ENCODE assay signal across 31 cellular contexts in the genomic region with DNA sequence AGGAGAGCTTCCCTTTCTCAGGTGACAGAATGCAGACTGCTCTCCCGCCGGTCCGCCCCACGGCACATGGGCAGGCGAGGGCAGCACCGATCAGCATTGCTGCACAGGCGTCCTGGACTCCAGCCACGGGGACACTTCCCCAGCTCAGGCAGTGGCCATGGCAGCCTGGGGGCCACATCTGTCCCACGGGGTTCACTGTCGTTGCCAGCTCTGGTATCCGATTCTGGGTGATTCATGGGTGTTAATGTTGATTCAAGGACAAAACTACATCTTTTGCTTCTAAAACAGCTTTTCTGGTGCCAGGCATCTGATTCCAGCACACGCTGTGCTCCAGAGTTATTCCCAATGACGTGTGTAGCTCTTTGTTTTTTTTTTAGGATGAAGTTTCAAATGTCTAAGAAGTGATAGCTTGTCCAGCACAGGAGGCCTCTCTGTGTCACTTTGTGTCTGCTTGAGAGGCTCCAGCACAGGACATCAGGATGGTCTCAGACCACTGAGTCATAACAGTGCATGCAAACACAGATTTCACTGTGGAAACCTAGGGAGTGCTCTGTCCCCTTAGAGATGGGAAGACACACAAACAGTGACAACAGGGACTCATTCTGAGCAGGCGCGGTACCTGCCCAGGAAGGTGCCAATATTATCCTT.
DNase-seq lines count a peak whose midpoint lies in the region; ATAC-seq and TF ChIP-seq lines count a peak whose summit lies in the region.
"Had no signal": no experiment of that assay in that cellular context is flagged by ENCODE, and none has a peak within 500 bp of the region (broad histone marks: within the 10 kb centered on the region; RNA-seq: fewer than 3 reads in every experiment).

No MANE protein-coding gene starts in this region.

- peaks cover 3% of the 10 kb centered on the region for H3K4me1 ChIP-seq in skeletal muscle satellite cell (ENCODE audit: control insufficient read depth, insufficient read depth, low read length)
- H3K4me1 ChIP-seq: colonic mucosa, esophagus muscularis mucosa, foreskin keratinocyte, pancreas, right atrium auricular region had no signal

- no peak for ATAC-seq in activated naive CD4-positive, alpha-beta T cell treated with anti-CD3 and anti-CD28 coated beads, Interleukin-2, amount 50 U/mL, for 72 hours
- no peak for ATAC-seq in HG03571 (IDR thresholded peaks at IDR 0.05; ENCODE audit: unreplicated experiment)
- ATAC-seq: effector memory CD8-positive, alpha-beta T cell; natural killer cell treated with Interleukin-12 subunit alpha and Interleukin-12 subunit beta and Interleukin-15 and Interleukin-18, amount 100 ng/mL, for 72 hours; pancreas; stimulated activated naive B cell treated with anti-CD40 and anti-IgM and Interleukin-4, amounts not matched to agents 10 μg/mL and 1 μg/mL and 100 μg/mL, for 72 hours had no signal

- no peaks in the 10 kb centered on the region for H3K36me3 ChIP-seq in H7 (replicated peaks; ENCODE audit: control insufficient read depth, insufficient read depth, low read length)
- no peaks in the 10 kb centered on the region for H3K36me3 ChIP-seq in skeletal muscle satellite cell (ENCODE audit: insufficient read depth, low read length)
- H3K36me3 ChIP-seq: BLaER1, colonic mucosa, esophagus muscularis mucosa, pancreas, right atrium auricular region had no signal

- H3K36me3 Mint-ChIP-seq in activated naive CD4-positive, alpha-beta T cell treated with anti-CD3 and anti-CD28 coated beads, Interleukin-2, amount 50 U/mL, for 72 hours: no peaks in the 10 kb centered on the region
- H3K36me3 Mint-ChIP-seq: activated naive CD4-positive, alpha-beta T cell treated with anti-CD3 and anti-CD28 coated beads, Interleukin-2, amount 10 ng/mL, durations not matched to agents 7 days and 5 days; natural killer cell treated with Interleukin-12 subunit alpha and Interleukin-12 subunit beta and Interleukin-15 and Interleukin-18, amount 100 ng/mL, for 72 hours; stimulated activated naive B cell treated with anti-CD40 and anti-IgM and Interleukin-4, amounts not matched to agents 10 μg/mL and 1 μg/mL and 100 μg/mL, for 72 hours had no signal

- H3K4me2 ChIP-seq in skeletal muscle satellite cell (ENCODE audit: low read length): peak overlapping the region; percentile 10
- H3K4me2 ChIP-seq: BLaER1, PC-9 had no signal

- H3K27ac ChIP-seq in dorsolateral prefrontal cortex: peak overlapping the region in 29 of 59 donors; percentile 1 to 68 (median 36)
- H3K27ac ChIP-seq: BLaER1, colonic mucosa, esophagus muscularis mucosa, foreskin keratinocyte, pancreas, PC-9, right atrium auricular region had no signal

- peak overlapping the region in 1 of 2 donors; percentile 69 for H3K27ac Mint-ChIP-seq in activated naive CD4-positive, alpha-beta T cell treated with anti-CD3 and anti-CD28 coated beads, Interleukin-2, amount 50 U/mL, for 72 hours
- H3K27ac Mint-ChIP-seq: activated B cell treated with CpG ODN at 0.5 μM for 24 hours; activated naive CD4-positive, alpha-beta T cell treated with anti-CD3 and anti-CD28 coated beads, Interleukin-2, amount 10 ng/mL, durations not matched to agents 7 days and 5 days; effector memory CD8-positive, alpha-beta T cell; natural killer cell treated with Interleukin-12 subunit alpha and Interleukin-12 subunit beta and Interleukin-15 and Interleukin-18, amount 100 ng/mL, for 72 hours; stimulated activated naive B cell treated with anti-CD40 and anti-IgM and Interleukin-4, amounts not matched to agents 10 μg/mL and 1 μg/mL and 100 μg/mL, for 72 hours had no signal

- no peaks in the 10 kb centered on the region for H3K9me3 ChIP-seq in skeletal muscle satellite cell (replicated peaks; ENCODE audit: low read length)
- H3K9me3 ChIP-seq: BLaER1, colonic mucosa, esophagus muscularis mucosa, pancreas, right atrium auricular region had no signal

- H3K27me3 ChIP-seq in H7 (ENCODE audit: control insufficient read depth, insufficient read depth, low read length) (no peaks in the 10 kb centered on the region), dorsolateral prefrontal cortex (no peaks in the 10 kb centered on the region), skeletal muscle satellite cell (ENCODE audit: control insufficient read depth, insufficient read depth, low read length) (no peaks in the 10 kb centered on the region)
- H3K27me3 ChIP-seq: BLaER1, colonic mucosa, esophagus muscularis mucosa, foreskin keratinocyte, pancreas, right atrium auricular region had no signal

- no peak overlapping the region for H3K4me3 ChIP-seq in H7 (ENCODE audit: insufficient read depth, low read depth, low read length)
- no peak overlapping the region for H3K4me3 ChIP-seq in dorsolateral prefrontal cortex
- H3K4me3 ChIP-seq in skeletal muscle satellite cell (ENCODE audit: low read length): no peak overlapping the region
- H3K4me3 ChIP-seq: BLaER1, colonic mucosa, esophagus muscularis mucosa, pancreas, PC-9, right atrium auricular region had no signal

- intact Hi-C loops in dorsolateral prefrontal cortex (cut with DNase I): no loop called here

- no peak overlapping the region for H3K9ac ChIP-seq in skeletal muscle satellite cell (ENCODE audit: low read depth, low read length)
- H3K9ac ChIP-seq: BLaER1 had no signal

- H3K9me3 Mint-ChIP-seq in activated naive CD4-positive, alpha-beta T cell treated with anti-CD3 and anti-CD28 coated beads, Interleukin-2, amount 50 U/mL, for 72 hours: no peaks in the 10 kb centered on the region
- H3K9me3 Mint-ChIP-seq: activated B cell treated with CpG ODN at 0.5 μM for 24 hours; activated naive CD4-positive, alpha-beta T cell treated with anti-CD3 and anti-CD28 coated beads, Interleukin-2, amount 10 ng/mL, durations not matched to agents 7 days and 5 days; effector memory CD8-positive, alpha-beta T cell; natural killer cell treated with Interleukin-12 subunit alpha and Interleukin-12 subunit beta and Interleukin-15 and Interleukin-18, amount 100 ng/mL, for 72 hours; stimulated activated naive B cell treated with anti-CD40 and anti-IgM and Interleukin-4, amounts not matched to agents 10 μg/mL and 1 μg/mL and 100 μg/mL, for 72 hours had no signal

- peak; percentile 48 for DNase-seq in H7
- peak in 6 of 10 donors; percentile 52 to 77 (median 58) for DNase-seq in dorsolateral prefrontal cortex
- peak; percentile 35 for DNase-seq in myocyte (ENCODE audit: low read depth)
- DNase-seq in cortex of kidney (lab: John Stamatoyannopoulos, UW): no peak
- DNase-seq in AG20443 (ENCODE audit: low spot score): no peak
- no peak for DNase-seq in activated naive CD4-positive, alpha-beta T cell treated with anti-CD3 and anti-CD28 coated beads, Interleukin-2, amount 50 U/mL, for 72 hours (ENCODE audit: low spot score in 2 of 2)
- DNase-seq: ACHN; activated B cell treated with CpG ODN at 0.5 μM for 24 hours; activated CD8-positive, alpha-beta memory T cell treated with anti-CD3 and anti-CD28 coated beads, Interleukin-2, amount 50 U/mL, for 4 hours; activated naive CD4-positive, alpha-beta T cell treated with anti-CD3 and anti-CD28 coated beads, Interleukin-2, amount 10 ng/mL, durations not matched to agents 7 days and 5 days; amniotic stem cell; colonic mucosa; effector memory CD8-positive, alpha-beta T cell; foreskin keratinocyte; GF-D8; GOT3; NCI-H1105 treated with DMSO at 0.1 percent for 48 hours; NCI-H2029 treated with DMSO at 0.1 percent for 48 hours; NCI-H526 treated with DMSO at 0.1 percent for 48 hours; pancreas; PC-9; SHP77 treated with DMSO at 0.1 percent for 48 hours; stimulated activated naive B cell treated with anti-CD40 and anti-IgM and Interleukin-4, amounts not matched to agents 10 μg/mL and 1 μg/mL and 100 μg/mL, for 72 hours; SW 1271; T-helper 9 cell had no signal

- TF ChIP-seq CTCF in dorsolateral prefrontal cortex (IDR thresholded peaks at IDR 0.05 in 54 of 56, conservative IDR thresholded peaks at IDR 0.05 in 2 of 56; ENCODE audit: low read depth in 1 of 56, partially characterized antibody in 56 of 56): peak in 19 of 56 donors; percentile 6 to 59 (median 29)

Comparison
In these comparisons a context has a peak if more than half of its experiments do, and no peak if none do; other contexts are left out.
1. DNase-seq: peak in H7 (single experiment), dorsolateral prefrontal cortex (6 of 10) and myocyte (single experiment); none in cortex of kidney (single experiment), AG20443 (single experiment) and activated naive CD4-positive, alpha-beta T cell treated with anti-CD3 and anti-CD28 coated beads, Interleukin-2, amount 50 U/mL, for 72 hours (0 of 2).